2 cellular contexts compared by ENCODE assay signal in the genomic region with DNA sequence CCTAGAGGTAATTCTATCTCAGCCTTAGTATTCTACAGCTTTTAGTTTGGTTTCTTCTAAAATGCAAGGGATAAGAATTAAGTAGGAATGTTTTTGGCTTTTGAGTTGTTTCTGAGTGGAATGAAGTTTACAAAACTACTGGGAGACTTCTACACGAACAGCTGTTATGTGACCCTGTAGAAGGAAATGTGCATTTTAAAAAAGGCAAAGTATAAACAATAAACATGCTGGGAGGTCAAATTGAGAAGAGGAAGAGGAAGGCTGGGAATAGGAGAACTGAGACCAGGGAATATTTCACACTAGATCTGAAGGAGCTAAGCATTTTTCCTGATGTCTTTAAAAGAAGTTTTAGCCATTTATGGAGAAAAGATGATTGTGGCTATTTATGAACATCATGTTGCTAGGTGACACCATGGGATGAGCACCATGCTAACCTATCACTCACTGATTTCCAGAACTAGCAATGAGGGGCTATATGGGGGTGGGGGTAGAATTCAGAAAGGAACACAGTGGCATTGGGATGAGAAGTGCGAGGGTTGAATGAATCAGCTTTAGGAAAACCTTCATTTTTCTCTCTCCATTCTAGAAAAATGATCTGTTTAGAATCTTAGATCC.
TF ChIP-seq lines count a peak whose summit lies in the region.

No MANE protein-coding gene starts in this region.

TF ChIP-seq in liver, 16 proteins besides CTCF, POLR2A, EP300 and RAD21 (continued from another document):
- TF ChIP-seq, protein P1, sequence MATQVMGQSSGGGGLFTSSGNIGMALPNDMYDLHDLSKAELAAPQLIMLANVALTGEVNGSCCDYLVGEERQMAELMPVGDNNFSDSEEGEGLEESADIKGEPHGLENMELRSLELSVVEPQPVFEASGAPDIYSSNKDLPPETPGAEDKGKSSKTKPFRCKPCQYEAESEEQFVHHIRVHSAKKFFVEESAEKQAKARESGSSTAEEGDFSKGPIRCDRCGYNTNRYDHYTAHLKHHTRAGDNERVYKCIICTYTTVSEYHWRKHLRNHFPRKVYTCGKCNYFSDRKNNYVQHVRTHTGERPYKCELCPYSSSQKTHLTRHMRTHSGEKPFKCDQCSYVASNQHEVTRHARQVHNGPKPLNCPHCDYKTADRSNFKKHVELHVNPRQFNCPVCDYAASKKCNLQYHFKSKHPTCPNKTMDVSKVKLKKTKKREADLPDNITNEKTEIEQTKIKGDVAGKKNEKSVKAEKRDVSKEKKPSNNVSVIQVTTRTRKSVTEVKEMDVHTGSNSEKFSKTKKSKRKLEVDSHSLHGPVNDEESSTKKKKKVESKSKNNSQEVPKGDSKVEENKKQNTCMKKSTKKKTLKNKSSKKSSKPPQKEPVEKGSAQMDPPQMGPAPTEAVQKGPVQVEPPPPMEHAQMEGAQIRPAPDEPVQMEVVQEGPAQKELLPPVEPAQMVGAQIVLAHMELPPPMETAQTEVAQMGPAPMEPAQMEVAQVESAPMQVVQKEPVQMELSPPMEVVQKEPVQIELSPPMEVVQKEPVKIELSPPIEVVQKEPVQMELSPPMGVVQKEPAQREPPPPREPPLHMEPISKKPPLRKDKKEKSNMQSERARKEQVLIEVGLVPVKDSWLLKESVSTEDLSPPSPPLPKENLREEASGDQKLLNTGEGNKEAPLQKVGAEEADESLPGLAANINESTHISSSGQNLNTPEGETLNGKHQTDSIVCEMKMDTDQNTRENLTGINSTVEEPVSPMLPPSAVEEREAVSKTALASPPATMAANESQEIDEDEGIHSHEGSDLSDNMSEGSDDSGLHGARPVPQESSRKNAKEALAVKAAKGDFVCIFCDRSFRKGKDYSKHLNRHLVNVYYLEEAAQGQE (IDR thresholded peaks at IDR 0.05), result peak; percentile 40

TF ChIP-seq in HepG2, 621 proteins besides CTCF, POLR2A, EP300 and RAD21 (continued from another document):
- no peak for TF ChIP-seq SETDB1 (CRISPR knock-in tag; IDR thresholded peaks at IDR 0.05; ENCODE audit: borderline replicate concordance)
